In genomic region chr1:66532214-66532613, GRCh38 we compare ENCODE assay signal across 16 cellular contexts. TPM values are rescaled to one million over a fixed set of nuclear protein-coding genes. Genes with fewer than 3 reads are reported as not detected.
A peak's percentile ranks its signal among the peaks of the same experiment; 100 is the strongest.
DNase-seq lines count a peak whose midpoint lies in the region; ATAC-seq, FAIRE-seq and TF ChIP-seq lines count a peak whose summit lies in the region.
"Had no signal": no experiment of that assay in that cellular context is flagged by ENCODE, and none has a peak within 500 bp of the region (broad histone marks: within the 10 kb centered on the region; RNA-seq: fewer than 3 reads in every experiment).

No MANE protein-coding gene starts in this region.

- no CpG with 5 or more reads among the region's 1 CpG for WGBS in mesenchymal stem cell

- no peak overlapping the region for H4K8ac ChIP-seq in mesenchymal stem cell (ENCODE audit: low read length)

- H2AFZ ChIP-seq in mesenchymal stem cell (ENCODE audit: low read depth, low read length) = no peak overlapping the region

- H3K36me3 ChIP-seq in mesenchymal stem cell (ENCODE audit: control insufficient read depth in 1 of 2, insufficient read depth in 2 of 2, low read depth in 1 of 2, low read length in 2 of 2) (no peaks in the 10 kb centered on the region), thoracic aorta (no peaks in the 10 kb centered on the region)

- H3K27ac Mint-ChIP-seq in activated CD4-positive, alpha-beta T cell treated with anti-CD3 and anti-CD28 coated beads, Interleukin-2, amount 10 ng/mL, durations not matched to agents 24 days and 14 days = no peak overlapping the region

- peak overlapping the region; percentile 94 for H3K9ac ChIP-seq in mesenchymal stem cell (ENCODE audit: low read length)

- no peak overlapping the region for H2BK12ac ChIP-seq in mesenchymal stem cell (ENCODE audit: low read length in 2 of 2)

- H2AK5ac ChIP-seq in mesenchymal stem cell (ENCODE audit: low read length, severe bottlenecking) = no peak overlapping the region

- TF ChIP-seq CTCF in thoracic aorta (IDR thresholded peaks at IDR 0.05) (no peak), D721Med (IDR thresholded peaks at IDR 0.05; ENCODE audit: insufficient read depth, missing control alignments) (no peak)

- no peak overlapping the region for H2BK5ac ChIP-seq in mesenchymal stem cell (ENCODE audit: low read depth, low read length, poor library complexity, severe bottlenecking)

- H3K27ac ChIP-seq in mesenchymal stem cell (ENCODE audit: low read length, poor library complexity, severe bottlenecking) = peak overlapping the region; percentile 96
- H3K27ac ChIP-seq in thoracic aorta = peak overlapping the region; percentile 93 to 98
- H3K27ac ChIP-seq: RWPE1 had no signal

- H3K27me3 ChIP-seq in mesenchymal stem cell (ENCODE audit: control insufficient read depth in 1 of 2, insufficient read depth in 1 of 2, low read length in 2 of 2) = no peaks in the 10 kb centered on the region
- no peaks in the 10 kb centered on the region for H3K27me3 ChIP-seq in thoracic aorta (replicated peaks; ENCODE audit: insufficient read depth)

- intact Hi-C loops in activated CD4-positive, alpha-beta T cell treated with anti-CD3 and anti-CD28 coated beads, Interleukin-2, amount 10 ng/mL, durations not matched to agents 24 days and 14 days (cut with micrococcal nuclease) = no loop called here

- H2BK15ac ChIP-seq in mesenchymal stem cell (ENCODE audit: low read depth, poor library complexity, severe bottlenecking) = no peak overlapping the region

- peaks cover 2% of the 10 kb centered on the region for H3K79me1 ChIP-seq in mesenchymal stem cell (replicated peaks; ENCODE audit: low read length, poor library complexity, severe bottlenecking)

- no peak overlapping the region for H2BK120ac ChIP-seq in mesenchymal stem cell (ENCODE audit: low read depth, low read length)

- DNase-seq in activated CD4-positive, alpha-beta T cell treated with anti-CD3 and anti-CD28 coated beads, Interleukin-2, amount 10 ng/mL, durations not matched to agents 24 days and 14 days = no peak
- no peak for DNase-seq in activated CD4-positive, alpha-beta T cell treated with anti-CD3 and anti-CD28 coated beads for 4 hours
- DNase-seq in cerebellar cortex (ENCODE audit: low spot score) = peak; percentile 15
- no peak for DNase-seq in mesenchymal stem cell
- DNase-seq in thoracic aorta (ENCODE audit: low spot score) = no peak
- no peak for DNase-seq in D721Med (ENCODE audit: insufficient read length, low spot score)
- no peak for DNase-seq in NCI-H510A treated with DMSO at 0.1 percent for 48 hours (lab: John Stamatoyannopoulos, UW)
- DNase-seq: 8988T; KG1; NCI-H1436 treated with DMSO at 0.1 percent for 48 hours; NCI-H526 treated with DMSO at 0.1 percent for 48 hours; stimulated activated CD4-positive, alpha-beta T cell treated with anti-CD3 and anti-CD28 coated beads, Interleukin-4, amount 100 ng/mL, for 4 hours; T-helper 2 cell had no signal

- no peak overlapping the region for H3K4ac ChIP-seq in mesenchymal stem cell (ENCODE audit: low read depth in 1 of 2, low read length in 2 of 2)

- no peak overlapping the region for H3K18ac ChIP-seq in mesenchymal stem cell (ENCODE audit: low read depth in 1 of 2, low read length in 2 of 2)

- H3K4me1 ChIP-seq in mesenchymal stem cell (ENCODE audit: control insufficient read depth, insufficient read depth, low read depth, low read length) = peaks cover 6% of the 10 kb centered on the region
- peaks cover 14 to 18% of the 10 kb centered on the region in 2 donors for H3K4me1 ChIP-seq in thoracic aorta (ENCODE audit: control insufficient read depth in 1 of 2, low read depth in 2 of 2)

- ATAC-seq in thoracic aorta (ENCODE audit: insufficient number of reproducible peaks, low FRiP score, low read depth) (peak; percentile 57), GM21447 (IDR thresholded peaks at IDR 0.05; ENCODE audit: unreplicated experiment) (no peak)

- H3K9me3 ChIP-seq in mesenchymal stem cell (ENCODE audit: control insufficient read depth, low read length) = no peaks in the 10 kb centered on the region
- H3K9me3 ChIP-seq in thoracic aorta = no peaks in the 10 kb centered on the region

- FAIRE-seq in D721Med (lab: Jason Lieb, UNC) = no peak

- H3K36me3 Mint-ChIP-seq in activated CD4-positive, alpha-beta T cell treated with anti-CD3 and anti-CD28 coated beads, Interleukin-2, amount 10 ng/mL, durations not matched to agents 24 days and 14 days (ENCODE audit: low read depth) = no peaks in the 10 kb centered on the region

- H3K9me3 Mint-ChIP-seq in activated CD4-positive, alpha-beta T cell treated with anti-CD3 and anti-CD28 coated beads, Interleukin-2, amount 10 ng/mL, durations not matched to agents 24 days and 14 days = no peaks in the 10 kb centered on the region

- H3K27me3 Mint-ChIP-seq in activated CD4-positive, alpha-beta T cell treated with anti-CD3 and anti-CD28 coated beads, Interleukin-2, amount 10 ng/mL, durations not matched to agents 24 days and 14 days = peaks cover 60% of the 10 kb centered on the region

- no peak overlapping the region for H3K14ac ChIP-seq in mesenchymal stem cell (ENCODE audit: low read length in 2 of 2)

- peak overlapping the region in 1 of 2 experiments; percentile 86 for H3K4me3 ChIP-seq in mesenchymal stem cell (ENCODE audit: insufficient read depth in 1 of 2, low read depth in 1 of 2, low read length in 2 of 2)
- H3K4me3 ChIP-seq in thoracic aorta = peak overlapping the region; percentile 76

- peak overlapping the region; percentile 72 for H3K4me3 Mint-ChIP-seq in activated CD4-positive, alpha-beta T cell treated with anti-CD3 and anti-CD28 coated beads, Interleukin-2, amount 10 ng/mL, durations not matched to agents 24 days and 14 days

- H3K4me2 ChIP-seq in mesenchymal stem cell (ENCODE audit: low read length, poor library complexity, severe bottlenecking) = peak overlapping the region; percentile 71

- H3K4me1 Mint-ChIP-seq in activated CD4-positive, alpha-beta T cell treated with anti-CD3 and anti-CD28 coated beads, Interleukin-2, amount 10 ng/mL, durations not matched to agents 24 days and 14 days = peaks cover 12% of the 10 kb centered on the region

- no peak overlapping the region for H4K91ac ChIP-seq in mesenchymal stem cell (ENCODE audit: low read length)

- no peak overlapping the region for H3K23ac ChIP-seq in mesenchymal stem cell (ENCODE audit: low read length in 2 of 2)

RNA-seq across cellular contexts. Expression of gene SGIP1, which starts 1.7 kb away (rescaled TPM):
- total RNA-seq in activated CD4-positive, alpha-beta T cell treated with anti-CD3 and anti-CD28 coated beads, Interleukin-2, amount 10 ng/mL, durations not matched to agents 24 days and 14 days = not detected in 2 replicates
- polyA plus RNA-seq in mesenchymal stem cell (2013, experiment 1 of 2) = 104 TPM
- polyA plus RNA-seq in mesenchymal stem cell (2013, experiment 2 of 2) = 103 TPM
- total RNA-seq in thoracic aorta = 100 to 1,000 TPM in 1 of 2 donors, 10 to 100 TPM in 1; 47.4 to 116 TPM
- total RNA-seq: activated CD8-positive, alpha-beta memory T cell treated with anti-CD3 and anti-CD28 coated beads for 36 hours had no signal

Comparison
In these comparisons a context has a peak if more than half of its experiments do, and no peak if none do; other contexts are left out.
1. RNA of gene SGIP1, which starts 1.7 kb away (total RNA-seq): 47.4 to 116 TPM in thoracic aorta; not detected in activated CD4-positive, alpha-beta T cell treated with anti-CD3 and anti-CD28 coated beads, Interleukin-2, amount 10 ng/mL, durations not matched to agents 24 days and 14 days; every median in the first group is over 10 times any median in the second.